Comparison of ENCODE assay signal across 8 cellular contexts in genomic region chr2:212537311-212538155, GRCh38. TPM values are rescaled to one million over a fixed set of nuclear protein-coding genes. Genes with fewer than 3 reads are reported as not detected.
DNase-seq lines count a peak whose midpoint lies in the region; ATAC-seq and TF ChIP-seq lines count a peak whose summit lies in the region.

No MANE protein-coding gene starts in this region.

- H3K4me1 Mint-ChIP-seq in nephron progenitor cell: peaks cover 19% of the 10 kb centered on the region

- TF ChIP-seq CTCF in 22Rv1 (IDR thresholded peaks at IDR 0.05) (no peak; the same call in 1 of the 2 replicates), GM13976 (IDR thresholded peaks at IDR 0.05; ENCODE audit: borderline replicate concordance, control extremely low read depth, extremely low read depth, insufficient read depth, missing control alignments) (no peak), fibroblast of the aortic adventitia (IDR thresholded peaks at IDR 0.05; ENCODE audit: insufficient read depth, low read length) (no peak), nephron progenitor cell (IDR thresholded peaks at IDR 0.05) (no peak)

- no peak overlapping the region for H3K27ac Mint-ChIP-seq in nephron progenitor cell

- peak overlapping the region; percentile 72 for H3K4me3 ChIP-seq in fibroblast of the aortic adventitia (ENCODE audit: low read depth, low read length)

- peak; percentile 33 for DNase-seq in GM13976 (ENCODE audit: low spot score)
- DNase-seq in fibroblast of the aortic adventitia (ENCODE audit: low read depth): no peak
- peak; percentile 44 for DNase-seq in nephron progenitor cell
- no peak for DNase-seq in NAMALWA (ENCODE audit: low spot score)
- no peak for DNase-seq in NCI-H128 (lab: John Stamatoyannopoulos, UW; ENCODE audit: unreplicated experiment)

- H3K36me3 Mint-ChIP-seq in nephron progenitor cell (ENCODE audit: low read depth): no peaks in the 10 kb centered on the region

- no peaks in the 10 kb centered on the region for H3K9me3 Mint-ChIP-seq in nephron progenitor cell

- in situ Hi-C loops in GM13976 (cut with MboI; ENCODE audit: low sequenced_read_pairs, unreplicated experiment): no loop called here

- peaks cover 93% of the 10 kb centered on the region for H3K27me3 Mint-ChIP-seq in nephron progenitor cell (ENCODE audit: low read depth, poor library complexity)

- H3K27ac ChIP-seq in 22Rv1: peak overlapping the region; percentile 56

- peak; percentile 64 for ATAC-seq in SK-N-SH treated with all-trans-retinoic acid at 6 μM for 48 hours
- ATAC-seq in GM21381 (IDR thresholded peaks at IDR 0.05; ENCODE audit: unreplicated experiment): no peak

- peak overlapping the region; percentile 86 for H3K4me3 Mint-ChIP-seq in nephron progenitor cell

TF ChIP-seq in SK-N-SH treated with all-trans-retinoic acid at 6 μM for 48 hours, 23 proteins besides CTCF, POLR2A, EP300 and RAD21:
- TF ChIP-seq, protein P1, sequence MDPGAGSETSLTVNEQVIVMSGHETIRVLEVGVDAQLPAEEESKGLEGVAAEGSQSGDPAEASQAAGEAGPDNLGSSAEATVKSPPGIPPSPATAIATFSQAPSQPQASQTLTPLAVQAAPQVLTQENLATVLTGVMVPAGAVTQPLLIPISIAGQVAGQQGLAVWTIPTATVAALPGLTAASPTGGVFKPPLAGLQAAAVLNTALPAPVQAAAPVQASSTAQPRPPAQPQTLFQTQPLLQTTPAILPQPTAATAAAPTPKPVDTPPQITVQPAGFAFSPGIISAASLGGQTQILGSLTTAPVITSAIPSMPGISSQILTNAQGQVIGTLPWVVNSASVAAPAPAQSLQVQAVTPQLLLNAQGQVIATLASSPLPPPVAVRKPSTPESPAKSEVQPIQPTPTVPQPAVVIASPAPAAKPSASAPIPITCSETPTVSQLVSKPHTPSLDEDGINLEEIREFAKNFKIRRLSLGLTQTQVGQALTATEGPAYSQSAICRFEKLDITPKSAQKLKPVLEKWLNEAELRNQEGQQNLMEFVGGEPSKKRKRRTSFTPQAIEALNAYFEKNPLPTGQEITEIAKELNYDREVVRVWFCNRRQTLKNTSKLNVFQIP (CRISPR knock-in tag; IDR thresholded peaks at IDR 0.05; ENCODE audit: borderline replicate concordance, low read depth): no peak
- TF ChIP-seq, protein P2, sequence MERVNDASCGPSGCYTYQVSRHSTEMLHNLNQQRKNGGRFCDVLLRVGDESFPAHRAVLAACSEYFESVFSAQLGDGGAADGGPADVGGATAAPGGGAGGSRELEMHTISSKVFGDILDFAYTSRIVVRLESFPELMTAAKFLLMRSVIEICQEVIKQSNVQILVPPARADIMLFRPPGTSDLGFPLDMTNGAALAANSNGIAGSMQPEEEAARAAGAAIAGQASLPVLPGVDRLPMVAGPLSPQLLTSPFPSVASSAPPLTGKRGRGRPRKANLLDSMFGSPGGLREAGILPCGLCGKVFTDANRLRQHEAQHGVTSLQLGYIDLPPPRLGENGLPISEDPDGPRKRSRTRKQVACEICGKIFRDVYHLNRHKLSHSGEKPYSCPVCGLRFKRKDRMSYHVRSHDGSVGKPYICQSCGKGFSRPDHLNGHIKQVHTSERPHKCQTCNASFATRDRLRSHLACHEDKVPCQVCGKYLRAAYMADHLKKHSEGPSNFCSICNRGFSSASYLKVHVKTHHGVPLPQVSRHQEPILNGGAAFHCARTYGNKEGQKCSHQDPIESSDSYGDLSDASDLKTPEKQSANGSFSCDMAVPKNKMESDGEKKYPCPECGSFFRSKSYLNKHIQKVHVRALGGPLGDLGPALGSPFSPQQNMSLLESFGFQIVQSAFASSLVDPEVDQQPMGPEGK (CRISPR knock-in tag; IDR thresholded peaks at IDR 0.05; ENCODE audit: borderline replicate concordance): no peak
- TF ChIP-seq, protein P3, sequence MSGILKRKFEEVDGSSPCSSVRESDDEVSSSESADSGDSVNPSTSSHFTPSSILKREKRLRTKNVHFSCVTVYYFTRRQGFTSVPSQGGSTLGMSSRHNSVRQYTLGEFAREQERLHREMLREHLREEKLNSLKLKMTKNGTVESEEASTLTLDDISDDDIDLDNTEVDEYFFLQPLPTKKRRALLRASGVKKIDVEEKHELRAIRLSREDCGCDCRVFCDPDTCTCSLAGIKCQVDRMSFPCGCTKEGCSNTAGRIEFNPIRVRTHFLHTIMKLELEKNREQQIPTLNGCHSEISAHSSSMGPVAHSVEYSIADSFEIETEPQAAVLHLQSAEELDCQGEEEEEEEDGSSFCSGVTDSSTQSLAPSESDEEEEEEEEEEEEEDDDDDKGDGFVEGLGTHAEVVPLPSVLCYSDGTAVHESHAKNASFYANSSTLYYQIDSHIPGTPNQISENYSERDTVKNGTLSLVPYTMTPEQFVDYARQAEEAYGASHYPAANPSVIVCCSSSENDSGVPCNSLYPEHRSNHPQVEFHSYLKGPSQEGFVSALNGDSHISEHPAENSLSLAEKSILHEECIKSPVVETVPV (CRISPR knock-in tag; IDR thresholded peaks at IDR 0.05): no peak
- no peak for TF ChIP-seq ISL1 (CRISPR knock-in tag; IDR thresholded peaks at IDR 0.05)
- TF ChIP-seq CSDC2 (CRISPR knock-in tag; IDR thresholded peaks at IDR 0.05): no peak
- no peak for TF ChIP-seq TSHZ2 (CRISPR knock-in tag; IDR thresholded peaks at IDR 0.05)
- no peak for TF ChIP-seq ZC3H10 (CRISPR knock-in tag; IDR thresholded peaks at IDR 0.05)
- TF ChIP-seq ZNF70 (CRISPR knock-in tag; IDR thresholded peaks at IDR 0.05): no peak

RNA-seq across cellular contexts. Expression of gene ERBB4, which starts 1.1 kb away (rescaled TPM):
- 0.16 and 5.8 TPM in 2 replicates for total RNA-seq in fibroblast of the aortic adventitia (ENCODE audit: low replicate concordance)

Comparison
In these comparisons a context has a peak if more than half of its experiments do, and no peak if none do; other contexts are left out.
1. DNase-seq: peak in GM13976 (single experiment) and nephron progenitor cell (single experiment); none in fibroblast of the aortic adventitia (single experiment), NAMALWA (single experiment) and NCI-H128 (single experiment).